12 cellular contexts compared by ENCODE assay signal in the genomic region with DNA sequence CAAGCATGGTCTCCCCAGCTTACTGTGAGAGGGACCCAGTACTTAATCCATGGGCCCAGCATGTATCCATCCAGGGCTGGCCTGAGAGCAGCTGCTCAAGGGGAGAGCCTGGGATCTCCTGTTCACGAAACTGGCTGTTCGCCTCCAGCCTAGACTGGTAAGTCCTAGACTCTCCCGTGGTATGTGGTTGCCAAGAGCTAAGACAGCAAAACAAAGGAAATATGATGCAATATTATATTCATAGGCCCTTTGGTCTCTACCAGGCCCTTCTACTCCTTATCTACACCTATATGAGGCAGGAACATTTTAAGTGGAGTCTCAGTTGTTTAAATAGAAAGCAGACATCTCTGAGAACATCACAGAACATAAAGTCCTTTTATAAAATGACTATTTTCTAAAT. TPM values are rescaled to one million over a fixed set of nuclear protein-coding genes. Genes with fewer than 3 reads are reported as not detected.
DNase-seq lines count a peak whose midpoint lies in the region; ATAC-seq lines count a peak whose summit lies in the region.
"Had no signal": no experiment of that assay in that cellular context is flagged by ENCODE, and none has a peak within 500 bp of the region (broad histone marks: within the 10 kb centered on the region; RNA-seq: fewer than 3 reads in every experiment).

No MANE protein-coding gene starts in this region.

- CTCF ChIA-PET in activated naive CD4-positive, alpha-beta T cell treated with anti-CD3 and anti-CD28 coated beads for 36 hours (lab: Charles Lee) = interaction anchor here (1.5 kb wide), 1 partner anchor 28 kb away, joined by 7 read pairs; the partner anchor contains the start of gene STK17A
- CTCF ChIA-PET in T-cell (lab: Charles Lee) = interaction anchor here (0.7 to 2.4 kb wide), 2 partner anchors 28 kb away, joined by 3 to 6 read pairs; partner anchors contain the start of gene STK17A (in 2 of the 2)

- intact Hi-C loops in activated naive CD4-positive, alpha-beta T cell treated with anti-CD3 and anti-CD28 coated beads for 36 hours (cut with micrococcal nuclease) = no loop called here

- H3K27me3 Mint-ChIP-seq in activated naive CD4-positive, alpha-beta T cell treated with anti-CD3 and anti-CD28 coated beads for 36 hours (ENCODE audit: low read depth) = no peaks in the 10 kb centered on the region
- H3K27me3 Mint-ChIP-seq in T-cell = peaks cover 2 to 4% of the 10 kb centered on the region in 2 donors

- H3K9me3 Mint-ChIP-seq in activated naive CD4-positive, alpha-beta T cell treated with anti-CD3 and anti-CD28 coated beads for 36 hours = no peaks in the 10 kb centered on the region
- H3K9me3 Mint-ChIP-seq in T-cell = no peaks in the 10 kb centered on the region

- peak overlapping the region; percentile 13 for H3K27ac Mint-ChIP-seq in activated naive CD4-positive, alpha-beta T cell treated with anti-CD3 and anti-CD28 coated beads for 36 hours
- H3K27ac Mint-ChIP-seq in T-cell = peak overlapping the region; percentile 69 to 70

- no peak overlapping the region for H3K4me3 Mint-ChIP-seq in activated naive CD4-positive, alpha-beta T cell treated with anti-CD3 and anti-CD28 coated beads for 36 hours
- peak overlapping the region in 2 of 3 donors; percentile 31 to 60 for H3K4me3 Mint-ChIP-seq in T-cell

- H3K4me1 Mint-ChIP-seq in activated naive CD4-positive, alpha-beta T cell treated with anti-CD3 and anti-CD28 coated beads for 36 hours (ENCODE audit: low read depth) = peaks cover 21% of the 10 kb centered on the region
- peaks cover 36 to 45% (median 36%) of the 10 kb centered on the region in 3 donors for H3K4me1 Mint-ChIP-seq in T-cell

- POLR2A ChIA-PET in T-cell (lab: Charles Lee) = no interaction called here

- no peaks in the 10 kb centered on the region for H3K36me3 Mint-ChIP-seq in activated naive CD4-positive, alpha-beta T cell treated with anti-CD3 and anti-CD28 coated beads for 36 hours (ENCODE audit: low read depth)
- H3K36me3 Mint-ChIP-seq in T-cell = no peaks in the 10 kb centered on the region

- DNase-seq in activated naive CD4-positive, alpha-beta T cell treated with anti-CD3 and anti-CD28 coated beads for 36 hours = peak; percentile 22
- no peak for DNase-seq in activated naive CD4-positive, alpha-beta T cell treated with anti-CD3 and anti-CD28 coated beads, Interleukin-2, amount 50 U/mL, for 16 hours
- DNase-seq in T-cell = peak in 3 of 34 experiments; percentile 9 to 15 (median 10)
- DNase-seq in fibroblast of gingiva (ENCODE audit: low read depth) = peak; percentile 41
- DNase-seq in stromal cell of bone marrow (ENCODE audit: low read depth) = peak; percentile 44
- DNase-seq: left cardiac atrium, NCI-H146, WERI-Rb-1 had no signal

- ATAC-seq in T-cell (replicated peaks in 1 of 4) (peak; percentile 34 to 91 (median 57)), HG03565 (IDR thresholded peaks at IDR 0.05; ENCODE audit: unreplicated experiment) (no peak), GM19397 (IDR thresholded peaks at IDR 0.05; ENCODE audit: unreplicated experiment) (no peak), HG03342 (IDR thresholded peaks at IDR 0.05; ENCODE audit: unreplicated experiment) (no peak)
- ATAC-seq: Panc1 had no signal

RNA-seq across cellular contexts. Expression of gene STK17A, which starts 28.9 kb away (rescaled TPM):
- 10 to 100 TPM; 48.9 to 52.8 TPM for total RNA-seq in activated naive CD4-positive, alpha-beta T cell treated with anti-CD3 and anti-CD28 coated beads for 36 hours
- 100 to 1,000 TPM; 101 to 120 (median 117) TPM for total RNA-seq in T-cell

Comparison
In these comparisons a context has a peak if more than half of its experiments do, and no peak if none do; other contexts are left out.
1. ATAC-seq: peak in T-cell (4 of 4); none in HG03565 (single experiment), GM19397 (single experiment) and HG03342 (single experiment).